ENCODE assay signal across 10 cellular contexts in genomic region chr3:37308247-37308646, GRCh38.
DNase-seq lines count a peak whose midpoint lies in the region; ATAC-seq, FAIRE-seq and TF ChIP-seq lines count a peak whose summit lies in the region.
"Had no signal": no experiment of that assay in that cellular context is flagged by ENCODE, and none has a peak within 500 bp of the region (broad histone marks: within the 10 kb centered on the region; RNA-seq: fewer than 3 reads in every experiment).

No MANE protein-coding gene starts in this region.

- TF ChIP-seq POLR2A in GM12878 (IDR thresholded peaks at IDR 0.05; ENCODE audit: low read depth, low read length), result no peak

- H3F3A ChIP-seq in DOHH2 (ENCODE audit: control insufficient read depth, insufficient read depth), result peaks cover 12% of the 10 kb centered on the region

- no peak overlapping the region for H3K9ac ChIP-seq in GM12878 (ENCODE audit: control insufficient read depth, insufficient read depth, low read length)

- intact Hi-C loops in GM12878 (cut with micrococcal nuclease; ENCODE audit: unreplicated experiment), result no loop called here

- SMC1A ChIA-PET in GM12878 (lab: Charles Lee; ENCODE audit: uncharacterized antibody, unreplicated experiment), result no interaction called here

- no TSS peak for BruUV-seq in GM12878 (replicated peaks; lab: Mats Ljungman, UMichigan)

- H2AFZ ChIP-seq in GM12878 (ENCODE audit: control insufficient read depth, low read depth, low read length), result no peak overlapping the region

- peak; percentile 26; the same call in 1 of the 2 replicates for TF ChIP-seq RAD21 in GM12878 (IDR thresholded peaks at IDR 0.05; ENCODE audit: insufficient read depth, low read depth, low read length)

- WGBS in GM12878 (ENCODE audit: insufficient coverage, insufficient replicate concordance, low lambda C conversion rate, missing lambda C conversion rate), result 74% methylated on average over 2 of the region's 2 CpGs

- TF ChIP-seq CTCF in DOHH2 (IDR thresholded peaks at IDR 0.05; ENCODE audit: low read depth, low read length, poor library complexity, severe bottlenecking), result peak; percentile 46
- TF ChIP-seq CTCF in LNCAP (IDR thresholded peaks at IDR 0.05), result peak; percentile 33; the same call in 1 of the 2 replicates
- peak in 1 of 3 experiments; percentile 26; a peak in 2 of 6 replicates for TF ChIP-seq CTCF in GM12878 (IDR thresholded peaks at IDR 0.05 in 2 of 3, conservative IDR thresholded peaks at IDR 0.05 in 1 of 3; ENCODE audit: control insufficient read depth in 2 of 3, extremely low read depth in 1 of 3, insufficient read depth in 1 of 3, low read depth in 3 of 3, low read length in 3 of 3)

- FAIRE-seq in GM12878 (lab: Jason Lieb, UNC), result no peak

- peak; percentile 66 for ATAC-seq in GM12878
- ATAC-seq: activated T-cell treated with anti-CD3 and anti-CD28 coated beads, Interleukin-2, amount 50 U/mL, for 4 hours had no signal

- DNase-seq in GM12878 (ENCODE audit: low read depth, low spot score) (no peak), midbrain (lab: John Stamatoyannopoulos, UW) (peak; percentile 11), activated T-cell treated with anti-CD3 and anti-CD28 coated beads for 4 hours (no peak), NCI-H2227 treated with DMSO at 0.1 percent for 48 hours (lab: John Stamatoyannopoulos, UW) (no peak), NCI-H510A treated with DMSO at 0.1 percent for 48 hours (lab: John Stamatoyannopoulos, UW) (no peak), ecto neural progenitor cell (ENCODE audit: low spot score) (no peak)
- DNase-seq: activated T-cell treated with anti-CD3 and anti-CD28 coated beads, Interleukin-2, amount 50 U/mL, for 4 hours had no signal

- H3K27ac ChIP-seq in DOHH2 (ENCODE audit: low read depth, low read length), result no peak overlapping the region
- no peak overlapping the region for H3K27ac ChIP-seq in GM12878 (ENCODE audit: control insufficient read depth, insufficient read depth)
- H3K27ac ChIP-seq: neutrophil had no signal

- no peaks in the 10 kb centered on the region for H3K9me3 ChIP-seq in DOHH2 (ENCODE audit: control insufficient read depth, insufficient read depth, low read length)
- H3K9me3 ChIP-seq in GM12878 (replicated peaks; ENCODE audit: control insufficient read depth, insufficient read depth, low read length), result no peaks in the 10 kb centered on the region
- H3K9me3 ChIP-seq: neutrophil had no signal

- H4K20me1 ChIP-seq in DOHH2 (ENCODE audit: control insufficient read depth, insufficient read depth, low read depth, low read length) (no peaks in the 10 kb centered on the region), GM12878 (ENCODE audit: control insufficient read depth, insufficient read depth) (no peaks in the 10 kb centered on the region)

- in situ Hi-C loops in GM12878 (cut with MboI), result no loop called here

- H3K9me2 ChIP-seq in DOHH2 (replicated peaks; ENCODE audit: control insufficient read depth, low read length), result no peaks in the 10 kb centered on the region

- H3K4me1 ChIP-seq in DOHH2 (ENCODE audit: control insufficient read depth, low read length) (no peaks in the 10 kb centered on the region), GM12878 (ENCODE audit: control insufficient read depth, insufficient read depth, low read length) (no peaks in the 10 kb centered on the region)

- H3K4me3 ChIP-seq in DOHH2 (ENCODE audit: low read length), result no peak overlapping the region
- H3K4me3 ChIP-seq in GM12878, result no peak overlapping the region

- CTCF ChIA-PET in GM12878 (lab: Yijun Ruan, JAX), result interaction anchor here (0.6 to 2.6 kb wide), 11 partner anchors 9 to 507 kb away, joined by 3 to 12 read pairs (median 4); no protein-coding TSS in a partner anchor

- H3K27me3 ChIP-seq in DOHH2 (ENCODE audit: control insufficient read depth, low read length) (no peaks in the 10 kb centered on the region), GM12878 (replicated peaks in 1 of 2; ENCODE audit: control insufficient read depth in 2 of 2, insufficient read depth in 2 of 2, low read length in 1 of 2) (no peaks in the 10 kb centered on the region)
- H3K27me3 ChIP-seq: neutrophil had no signal

- RAD21 ChIA-PET in GM12878 (lab: Charles Lee; ENCODE audit: unreplicated experiment), result interaction anchor here (0.5 kb wide), 1 partner anchor 184 kb away, joined by 3 read pairs; no protein-coding TSS in a partner anchor

- no peak for TF ChIP-seq EP300 in GM12878 (IDR thresholded peaks at IDR 0.05; ENCODE audit: borderline replicate concordance in 1 of 2, control insufficient read depth in 1 of 2, low read depth in 2 of 2, low read length in 2 of 2)

- H3K79me2 ChIP-seq in DOHH2 (ENCODE audit: control insufficient read depth, low read length) (no peaks in the 10 kb centered on the region), GM12878 (ENCODE audit: control insufficient read depth, insufficient read depth, low read length) (no peaks in the 10 kb centered on the region)

- no peak overlapping the region for H3K4me2 ChIP-seq in DOHH2 (ENCODE audit: low read length)
- H3K4me2 ChIP-seq in GM12878 (ENCODE audit: control insufficient read depth, insufficient read depth), result no peak overlapping the region

- POLR2A ChIA-PET in GM12878 (lab: Charles Lee), result interaction anchor here (0.5 to 0.9 kb wide), 2 partner anchors 34 to 356 kb away, joined by 3 to 8 read pairs; no protein-coding TSS in a partner anchor

- H3K36me3 ChIP-seq in DOHH2 (ENCODE audit: control insufficient read depth, low read length), result peaks cover 19% of the 10 kb centered on the region
- peaks cover 0 to 5% of the 10 kb centered on the region in 2 experiments; a peak in 1 of 4 replicates for H3K36me3 ChIP-seq in GM12878 (ENCODE audit: control insufficient read depth in 2 of 2, insufficient read depth in 2 of 2, low read length in 1 of 2)

TF ChIP-seq in GM12878, 131 proteins besides CTCF, POLR2A, EP300 and RAD21 (continues in another document):
- no peak for TF ChIP-seq SUPT20H (IDR thresholded peaks at IDR 0.05; ENCODE audit: borderline replicate concordance, control insufficient read depth, low read depth, low read length)
- no peak for TF ChIP-seq GATAD2B (conservative IDR thresholded peaks at IDR 0.05; ENCODE audit: low read depth)
- no peak for TF ChIP-seq LARP7 (IDR thresholded peaks at IDR 0.05)
- TF ChIP-seq RFX5 (IDR thresholded peaks at IDR 0.05; ENCODE audit: low read depth, low read length), result no peak
- TF ChIP-seq ZBTB11 (CRISPR knock-in tag; IDR thresholded peaks at IDR 0.05), result no peak
- no peak for TF ChIP-seq NR2C2 (IDR thresholded peaks at IDR 0.05; ENCODE audit: borderline replicate concordance, control insufficient read depth, insufficient read length, low read depth)
- TF ChIP-seq HSF1 (IDR thresholded peaks at IDR 0.05; ENCODE audit: low read depth, low read length), result no peak
- no peak for TF ChIP-seq TARDBP (IDR thresholded peaks at IDR 0.05; ENCODE audit: borderline replicate concordance)
